In genomic region chr12:57309420-57309819, GRCh38 we compare ENCODE assay signal across 13 cellular contexts. TPM values are rescaled to one million over a fixed set of nuclear protein-coding genes. Genes with fewer than 3 reads are reported as not detected.
DNase-seq lines count a peak whose midpoint lies in the region; ATAC-seq and TF ChIP-seq lines count a peak whose summit lies in the region.
"Had no signal": no experiment of that assay in that cellular context is flagged by ENCODE, and none has a peak within 500 bp of the region (broad histone marks: within the 10 kb centered on the region; RNA-seq: fewer than 3 reads in every experiment).

No MANE protein-coding gene starts in this region.

- H3K79me1 ChIP-seq in mesenchymal stem cell (replicated peaks; ENCODE audit: low read length, poor library complexity, severe bottlenecking): peaks cover 3% of the 10 kb centered on the region

- H3K4me3 Mint-ChIP-seq in IgD-negative memory B cell: no peak overlapping the region
- H3K4me3 Mint-ChIP-seq in chondrocyte (ENCODE audit: unreplicated experiment): no peak overlapping the region
- H3K4me3 Mint-ChIP-seq: WTC11 had no signal

- H4K8ac ChIP-seq in mesenchymal stem cell (ENCODE audit: low read length): no peak overlapping the region

- no peak overlapping the region for H3K14ac ChIP-seq in mesenchymal stem cell (ENCODE audit: low read length in 2 of 2)

- no peak overlapping the region for H3K4me3 ChIP-seq in mesenchymal stem cell (ENCODE audit: insufficient read depth in 1 of 2, low read depth in 1 of 2, low read length in 2 of 2)

- peaks cover 0 to 2% (median 0%) of the 10 kb centered on the region in 3 donors for H3K4me1 Mint-ChIP-seq in IgD-negative memory B cell
- peaks cover 26% of the 10 kb centered on the region for H3K4me1 Mint-ChIP-seq in chondrocyte (ENCODE audit: low read depth)
- H3K4me1 Mint-ChIP-seq: WTC11 had no signal

- peak overlapping the region; percentile 13 for H2AK5ac ChIP-seq in mesenchymal stem cell (ENCODE audit: low read length, severe bottlenecking)

- peak overlapping the region; percentile 52 for H3K9ac ChIP-seq in mesenchymal stem cell (ENCODE audit: low read length)

- no peaks in the 10 kb centered on the region for H3K9me3 ChIP-seq in mesenchymal stem cell (ENCODE audit: control insufficient read depth, low read length)

- WGBS in mesenchymal stem cell: 53% methylated on average over 2 of the region's 2 CpGs

- no peaks in the 10 kb centered on the region for H3K4me1 ChIP-seq in mesenchymal stem cell (ENCODE audit: control insufficient read depth, insufficient read depth, low read depth, low read length)

- TF ChIP-seq CTCF in chondrocyte (IDR thresholded peaks at IDR 0.05): no peak

- no peak overlapping the region for H2BK5ac ChIP-seq in mesenchymal stem cell (ENCODE audit: low read depth, low read length, poor library complexity, severe bottlenecking)

- H3K27ac Mint-ChIP-seq in IgD-negative memory B cell: peak overlapping the region in 2 of 3 donors; percentile 39 to 89
- H3K27ac Mint-ChIP-seq in chondrocyte (ENCODE audit: unreplicated experiment): peak overlapping the region; percentile 88
- H3K27ac Mint-ChIP-seq: activated T-helper 2 cell treated with anti-CD3 and anti-CD28 coated beads, Interferon-gamma antibody, Interleukin-2, Interleukin-4, amounts not matched to agents 10 μg/mL and 5 μg/mL and 100 μg/mL, durations not matched to agents 14 hours and 24 hours and 36 hours; WTC11 had no signal

- no peak overlapping the region for H3K4me2 ChIP-seq in mesenchymal stem cell (ENCODE audit: low read length, poor library complexity, severe bottlenecking)

- H2BK120ac ChIP-seq in mesenchymal stem cell (ENCODE audit: low read depth, low read length): no peak overlapping the region

- H3K36me3 ChIP-seq in mesenchymal stem cell (ENCODE audit: control insufficient read depth in 1 of 2, insufficient read depth in 2 of 2, low read depth in 1 of 2, low read length in 2 of 2): peaks cover 0 to 15% of the 10 kb centered on the region in 2 experiments

- no peak overlapping the region for H3K4ac ChIP-seq in mesenchymal stem cell (ENCODE audit: low read depth in 1 of 2, low read length in 2 of 2)

- peak; percentile 16 for DNase-seq in AG08396 (ENCODE audit: low spot score)
- DNase-seq in chondrocyte (ENCODE audit: low spot score): no peak
- DNase-seq in mesenchymal stem cell: no peak
- DNase-seq in DMS79 treated with DMSO at 0.1 percent for 48 hours (lab: John Stamatoyannopoulos, UW): no peak
- DNase-seq: effector CD8-positive, alpha-beta T cell; islet precursor cell; occipital lobe had no signal

- no peak overlapping the region for H3K18ac ChIP-seq in mesenchymal stem cell (ENCODE audit: low read depth in 1 of 2, low read length in 2 of 2)

- no peak overlapping the region for H2AFZ ChIP-seq in mesenchymal stem cell (ENCODE audit: low read depth, low read length)

- no peak overlapping the region for H3K27ac ChIP-seq in mesenchymal stem cell (ENCODE audit: low read length, poor library complexity, severe bottlenecking)

- H3K23ac ChIP-seq in mesenchymal stem cell (ENCODE audit: low read length in 2 of 2): no peak overlapping the region

- no peaks in the 10 kb centered on the region for H3K27me3 ChIP-seq in mesenchymal stem cell (ENCODE audit: control insufficient read depth in 1 of 2, insufficient read depth in 1 of 2, low read length in 2 of 2)

- H3K9me3 Mint-ChIP-seq in IgD-negative memory B cell (peaks cover 0 to 9% (median 0%) of the 10 kb centered on the region in 3 donors), chondrocyte (ENCODE audit: low read depth) (no peaks in the 10 kb centered on the region)
- H3K9me3 Mint-ChIP-seq: activated T-helper 2 cell treated with anti-CD3 and anti-CD28 coated beads, Interferon-gamma antibody, Interleukin-2, Interleukin-4, amounts not matched to agents 10 μg/mL and 5 μg/mL and 100 μg/mL, durations not matched to agents 14 hours and 24 hours and 36 hours had no signal

- H2BK15ac ChIP-seq in mesenchymal stem cell (ENCODE audit: low read depth, poor library complexity, severe bottlenecking): no peak overlapping the region

- no peak overlapping the region for H4K91ac ChIP-seq in mesenchymal stem cell (ENCODE audit: low read length)

- H3K27me3 Mint-ChIP-seq in IgD-negative memory B cell (no peaks in the 10 kb centered on the region), chondrocyte (ENCODE audit: low read depth) (no peaks in the 10 kb centered on the region)

- no peak overlapping the region for H2BK12ac ChIP-seq in mesenchymal stem cell (ENCODE audit: low read length in 2 of 2)

- H3K36me3 Mint-ChIP-seq in IgD-negative memory B cell (peaks cover 11% of the 10 kb centered on the region), chondrocyte (ENCODE audit: low read depth) (peaks cover 4% of the 10 kb centered on the region)

- ATAC-seq in HG03354 (IDR thresholded peaks at IDR 0.05; ENCODE audit: poor library complexity, severe bottlenecking, unreplicated experiment): no peak
- no peak for ATAC-seq in GM18867 (IDR thresholded peaks at IDR 0.05; ENCODE audit: unreplicated experiment)
- ATAC-seq in GM21825 (IDR thresholded peaks at IDR 0.05; ENCODE audit: unreplicated experiment): no peak
- ATAC-seq: WTC11 had no signal

RNA-seq across cellular contexts. Expression of gene STAC3, which starts 58.4 kb away (rescaled TPM):
- 2.4 TPM for polyA plus RNA-seq in IgD-negative memory B cell
- 1.1 to 2.8 TPM (median 1.3 TPM) in 3 replicates for total RNA-seq in chondrocyte
- polyA plus RNA-seq in mesenchymal stem cell (2013, experiment 1 of 2): 0.61 TPM
- polyA plus RNA-seq in mesenchymal stem cell (2013, experiment 2 of 2): 0.21 TPM
